7 cellular contexts compared by ENCODE assay signal in genomic region chr5:57887851-57888621, GRCh38.
A peak's percentile ranks its signal among the peaks of the same experiment; 100 is the strongest.
DNase-seq lines count a peak whose midpoint lies in the region; ATAC-seq, FAIRE-seq and TF ChIP-seq lines count a peak whose summit lies in the region.

No MANE protein-coding gene starts in this region.

- H2AFZ ChIP-seq in GM23248: no peak overlapping the region

- no peaks in the 10 kb centered on the region for H3K9me2 ChIP-seq in GM23248 (ENCODE audit: insufficient read depth)

- DNase-seq in GM23248 (peak; percentile 71), NCI-H2171 treated with DMSO at 0.1 percent for 48 hours (lab: John Stamatoyannopoulos, UW) (peak; percentile 30), bronchial epithelial cell (ENCODE audit: low read depth) (peak; percentile 75), left lobe of liver (ENCODE audit: low spot score) (peak; percentile 47)
- no peak for DNase-seq in stimulated activated naive CD4-positive, alpha-beta T cell treated with Interleukin-2 at 50 U/mL for 16 hours (lab: John Stamatoyannopoulos, UW)
- no peak for DNase-seq in activated naive CD4-positive, alpha-beta T cell (lab: John Stamatoyannopoulos, UW)
- DNase-seq in activated CD4-positive, alpha-beta T cell treated with anti-CD3 and anti-CD28 coated beads for 4 hours: no peak

- H3K9me3 ChIP-seq in GM23248 (ENCODE audit: low read depth): no peaks in the 10 kb centered on the region

- ATAC-seq in left lobe of liver: peak; percentile 97

- WGBS in GM23248 (ENCODE audit: low coverage in 1 of 2, low lambda C conversion rate in 2 of 2, missing lambda C conversion rate in 2 of 2), 2 experiments: 50 to 55% methylated on average over 6 of the region's 6 CpGs

- no peaks in the 10 kb centered on the region for H3F3A ChIP-seq in GM23248 (ENCODE audit: insufficient read depth)

- H4K20me1 ChIP-seq in GM23248 (ENCODE audit: insufficient read depth): no peaks in the 10 kb centered on the region

- no peak overlapping the region for H3K4me2 ChIP-seq in GM23248 (ENCODE audit: unreplicated experiment)

- H3K4me3 ChIP-seq in GM23248 (no peak overlapping the region), bronchial epithelial cell (ENCODE audit: low read depth, low read length) (no peak overlapping the region)

- no peak overlapping the region for H3K9ac ChIP-seq in GM23248

- TF ChIP-seq CTCF in bronchial epithelial cell (IDR thresholded peaks at IDR 0.05; ENCODE audit: insufficient read depth, low read length, severe bottlenecking): peak; percentile 78

- H3K4me1 ChIP-seq in GM23248 (ENCODE audit: insufficient read depth): peaks cover 14% of the 10 kb centered on the region

- no peak for FAIRE-seq in bronchial epithelial cell (lab: Jason Lieb, UNC)

- no peaks in the 10 kb centered on the region for H3K79me2 ChIP-seq in GM23248 (ENCODE audit: insufficient read depth)

- no peak overlapping the region for H3K27ac ChIP-seq in GM23248

- H3K36me3 ChIP-seq in GM23248 (ENCODE audit: low read depth): no peaks in the 10 kb centered on the region
- no peaks in the 10 kb centered on the region for H3K36me3 ChIP-seq in bronchial epithelial cell (ENCODE audit: control insufficient read depth, insufficient read depth, low read length)

- no peaks in the 10 kb centered on the region for H3K27me3 ChIP-seq in GM23248 (replicated peaks; ENCODE audit: insufficient read depth)
- no peaks in the 10 kb centered on the region for H3K27me3 ChIP-seq in bronchial epithelial cell (ENCODE audit: control insufficient read depth, insufficient read depth, low read length)

- in situ Hi-C loops in GM23248 (cut with MboI): loop anchor here (5.0 to 25.0 kb wide), 2 partner anchors 569 to 576 kb away; no protein-coding TSS in a partner anchor

Comparison
In these comparisons a context has a peak if more than half of its experiments do, and no peak if none do; other contexts are left out.
1. DNase-seq: peak in GM23248 (single experiment), NCI-H2171 treated with DMSO at 0.1 percent for 48 hours (single experiment), bronchial epithelial cell (single experiment) and left lobe of liver (single experiment); none in stimulated activated naive CD4-positive, alpha-beta T cell treated with Interleukin-2 at 50 U/mL for 16 hours (single experiment), activated naive CD4-positive, alpha-beta T cell (0 of 4) and activated CD4-positive, alpha-beta T cell treated with anti-CD3 and anti-CD28 coated beads for 4 hours (0 of 2).